In genomic region chr11:64306563-64306875, GRCh38 we compare ENCODE assay signal across 1 cellular context.
TF ChIP-seq lines count a peak whose summit lies in the region.

No MANE protein-coding gene starts in this region.

TF ChIP-seq in HCT116, 20 proteins besides CTCF, POLR2A, EP300 and RAD21 (continued from another document):
- no peak for TF ChIP-seq ELF1 (IDR thresholded peaks at IDR 0.05; ENCODE audit: borderline replicate concordance, low read depth)
- no peak for TF ChIP-seq EZH2phosphoT487 (IDR thresholded peaks at IDR 0.05; ENCODE audit: borderline replicate concordance)
- TF ChIP-seq SIN3A (IDR thresholded peaks at IDR 0.05; ENCODE audit: low read depth): no peak
- TF ChIP-seq CEBPB (IDR thresholded peaks at IDR 0.05; ENCODE audit: low read depth): no peak
- no peak for TF ChIP-seq EZH2 (IDR thresholded peaks at IDR 0.05)
